Comparison of ENCODE assay signal across 1 cellular context in the genomic region with DNA sequence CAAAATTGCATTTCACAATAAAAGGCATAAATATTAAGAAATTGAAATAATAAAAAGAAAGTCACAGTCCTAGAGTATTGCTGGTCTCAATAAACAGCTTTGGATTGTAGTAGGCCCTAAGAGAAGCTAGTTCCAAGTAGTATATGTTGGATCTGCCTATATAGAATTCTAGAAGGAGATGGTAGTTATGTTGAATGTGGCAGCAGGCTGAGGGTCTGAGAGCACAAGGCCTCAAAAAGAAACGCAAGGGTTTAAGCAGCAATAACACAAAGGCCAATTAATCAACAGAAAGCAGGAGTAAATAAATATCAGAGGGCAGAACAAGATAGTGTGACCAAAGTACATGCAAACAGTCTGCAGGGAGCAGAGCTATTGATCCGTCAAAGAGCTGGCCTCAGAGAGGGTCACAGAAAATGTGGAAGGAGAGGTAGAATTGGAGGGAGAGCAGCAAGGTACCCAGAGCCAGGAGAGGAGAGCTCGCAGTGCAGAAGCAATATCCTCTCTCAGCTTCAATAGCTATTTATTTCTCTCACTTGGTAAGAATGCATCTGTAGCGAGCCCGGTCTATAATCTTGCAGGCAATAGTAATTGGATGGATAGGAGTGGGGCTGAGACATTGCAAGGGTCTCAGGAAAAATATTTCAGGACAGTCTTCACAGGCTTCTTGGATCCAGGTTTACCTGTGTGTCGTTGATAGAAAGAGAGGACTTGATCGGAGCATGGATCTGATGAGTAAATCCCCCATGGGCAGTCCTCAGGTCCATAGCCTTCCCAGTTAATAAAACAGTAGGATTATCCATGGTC.
TF ChIP-seq lines count a peak whose summit lies in the region.

No MANE protein-coding gene starts in this region.

TF ChIP-seq in GM23338, 12 proteins besides CTCF, POLR2A, EP300 and RAD21 (continued from another document):
- TF ChIP-seq, protein P1, sequence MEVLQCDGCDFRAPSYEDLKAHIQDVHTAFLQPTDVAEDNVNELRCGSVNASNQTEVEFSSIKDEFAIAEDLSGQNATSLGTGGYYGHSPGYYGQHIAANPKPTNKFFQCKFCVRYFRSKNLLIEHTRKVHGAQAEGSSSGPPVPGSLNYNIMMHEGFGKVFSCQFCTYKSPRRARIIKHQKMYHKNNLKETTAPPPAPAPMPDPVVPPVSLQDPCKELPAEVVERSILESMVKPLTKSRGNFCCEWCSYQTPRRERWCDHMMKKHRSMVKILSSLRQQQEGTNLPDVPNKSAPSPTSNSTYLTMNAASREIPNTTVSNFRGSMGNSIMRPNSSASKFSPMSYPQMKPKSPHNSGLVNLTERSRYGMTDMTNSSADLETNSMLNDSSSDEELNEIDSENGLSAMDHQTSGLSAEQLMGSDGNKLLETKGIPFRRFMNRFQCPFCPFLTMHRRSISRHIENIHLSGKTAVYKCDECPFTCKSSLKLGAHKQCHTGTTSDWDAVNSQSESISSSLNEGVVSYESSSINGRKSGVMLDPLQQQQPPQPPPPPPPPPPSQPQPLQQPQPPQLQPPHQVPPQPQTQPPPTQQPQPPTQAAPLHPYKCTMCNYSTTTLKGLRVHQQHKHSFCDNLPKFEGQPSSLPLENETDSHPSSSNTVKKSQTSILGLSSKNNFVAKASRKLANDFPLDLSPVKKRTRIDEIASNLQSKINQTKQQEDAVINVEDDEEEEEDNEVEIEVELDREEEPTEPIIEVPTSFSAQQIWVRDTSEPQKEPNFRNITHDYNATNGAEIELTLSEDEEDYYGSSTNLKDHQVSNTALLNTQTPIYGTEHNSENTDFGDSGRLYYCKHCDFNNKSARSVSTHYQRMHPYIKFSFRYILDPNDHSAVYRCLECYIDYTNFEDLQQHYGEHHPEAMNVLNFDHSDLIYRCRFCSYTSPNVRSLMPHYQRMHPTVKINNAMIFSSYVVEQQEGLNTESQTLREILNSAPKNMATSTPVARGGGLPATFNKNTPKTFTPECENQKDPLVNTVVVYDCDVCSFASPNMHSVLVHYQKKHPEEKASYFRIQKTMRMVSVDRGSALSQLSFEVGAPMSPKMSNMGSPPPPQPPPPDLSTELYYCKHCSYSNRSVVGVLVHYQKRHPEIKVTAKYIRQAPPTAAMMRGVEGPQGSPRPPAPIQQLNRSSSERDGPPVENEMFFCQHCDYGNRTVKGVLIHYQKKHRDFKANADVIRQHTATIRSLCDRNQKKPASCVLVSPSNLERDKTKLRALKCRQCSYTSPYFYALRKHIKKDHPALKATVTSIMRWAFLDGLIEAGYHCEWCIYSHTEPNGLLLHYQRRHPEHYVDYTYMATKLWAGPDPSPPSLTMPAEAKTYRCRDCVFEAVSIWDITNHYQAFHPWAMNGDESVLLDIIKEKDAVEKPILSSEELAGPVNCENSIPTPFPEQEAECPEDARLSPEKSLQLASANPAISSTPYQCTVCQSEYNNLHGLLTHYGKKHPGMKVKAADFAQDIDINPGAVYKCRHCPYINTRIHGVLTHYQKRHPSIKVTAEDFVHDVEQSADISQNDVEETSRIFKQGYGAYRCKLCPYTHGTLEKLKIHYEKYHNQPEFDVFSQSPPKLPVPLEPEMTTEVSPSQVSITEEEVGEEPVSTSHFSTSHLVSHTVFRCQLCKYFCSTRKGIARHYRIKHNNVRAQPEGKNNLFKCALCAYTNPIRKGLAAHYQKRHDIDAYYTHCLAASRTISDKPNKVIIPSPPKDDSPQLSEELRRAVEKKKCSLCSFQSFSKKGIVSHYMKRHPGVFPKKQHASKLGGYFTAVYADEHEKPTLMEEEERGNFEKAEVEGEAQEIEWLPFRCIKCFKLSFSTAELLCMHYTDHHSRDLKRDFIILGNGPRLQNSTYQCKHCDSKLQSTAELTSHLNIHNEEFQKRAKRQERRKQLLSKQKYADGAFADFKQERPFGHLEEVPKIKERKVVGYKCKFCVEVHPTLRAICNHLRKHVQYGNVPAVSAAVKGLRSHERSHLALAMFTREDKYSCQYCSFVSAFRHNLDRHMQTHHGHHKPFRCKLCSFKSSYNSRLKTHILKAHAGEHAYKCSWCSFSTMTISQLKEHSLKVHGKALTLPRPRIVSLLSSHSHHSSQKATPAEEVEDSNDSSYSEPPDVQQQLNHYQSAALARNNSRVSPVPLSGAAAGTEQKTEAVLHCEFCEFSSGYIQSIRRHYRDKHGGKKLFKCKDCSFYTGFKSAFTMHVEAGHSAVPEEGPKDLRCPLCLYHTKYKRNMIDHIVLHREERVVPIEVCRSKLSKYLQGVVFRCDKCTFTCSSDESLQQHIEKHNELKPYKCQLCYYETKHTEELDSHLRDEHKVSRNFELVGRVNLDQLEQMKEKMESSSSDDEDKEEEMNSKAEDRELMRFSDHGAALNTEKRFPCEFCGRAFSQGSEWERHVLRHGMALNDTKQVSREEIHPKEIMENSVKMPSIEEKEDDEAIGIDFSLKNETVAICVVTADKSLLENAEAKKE (CRISPR knock-in tag; IDR thresholded peaks at IDR 0.05), result no peak
- TF ChIP-seq ZNF331 (CRISPR knock-in tag; IDR thresholded peaks at IDR 0.05; ENCODE audit: low read depth), result no peak
- TF ChIP-seq STAT1 (IDR thresholded peaks at IDR 0.05; ENCODE audit: unreplicated experiment), result no peak
- TF ChIP-seq POLR2AphosphoS5 (IDR thresholded peaks at IDR 0.05; ENCODE audit: low read depth), result no peak
- TF ChIP-seq, protein P2, sequence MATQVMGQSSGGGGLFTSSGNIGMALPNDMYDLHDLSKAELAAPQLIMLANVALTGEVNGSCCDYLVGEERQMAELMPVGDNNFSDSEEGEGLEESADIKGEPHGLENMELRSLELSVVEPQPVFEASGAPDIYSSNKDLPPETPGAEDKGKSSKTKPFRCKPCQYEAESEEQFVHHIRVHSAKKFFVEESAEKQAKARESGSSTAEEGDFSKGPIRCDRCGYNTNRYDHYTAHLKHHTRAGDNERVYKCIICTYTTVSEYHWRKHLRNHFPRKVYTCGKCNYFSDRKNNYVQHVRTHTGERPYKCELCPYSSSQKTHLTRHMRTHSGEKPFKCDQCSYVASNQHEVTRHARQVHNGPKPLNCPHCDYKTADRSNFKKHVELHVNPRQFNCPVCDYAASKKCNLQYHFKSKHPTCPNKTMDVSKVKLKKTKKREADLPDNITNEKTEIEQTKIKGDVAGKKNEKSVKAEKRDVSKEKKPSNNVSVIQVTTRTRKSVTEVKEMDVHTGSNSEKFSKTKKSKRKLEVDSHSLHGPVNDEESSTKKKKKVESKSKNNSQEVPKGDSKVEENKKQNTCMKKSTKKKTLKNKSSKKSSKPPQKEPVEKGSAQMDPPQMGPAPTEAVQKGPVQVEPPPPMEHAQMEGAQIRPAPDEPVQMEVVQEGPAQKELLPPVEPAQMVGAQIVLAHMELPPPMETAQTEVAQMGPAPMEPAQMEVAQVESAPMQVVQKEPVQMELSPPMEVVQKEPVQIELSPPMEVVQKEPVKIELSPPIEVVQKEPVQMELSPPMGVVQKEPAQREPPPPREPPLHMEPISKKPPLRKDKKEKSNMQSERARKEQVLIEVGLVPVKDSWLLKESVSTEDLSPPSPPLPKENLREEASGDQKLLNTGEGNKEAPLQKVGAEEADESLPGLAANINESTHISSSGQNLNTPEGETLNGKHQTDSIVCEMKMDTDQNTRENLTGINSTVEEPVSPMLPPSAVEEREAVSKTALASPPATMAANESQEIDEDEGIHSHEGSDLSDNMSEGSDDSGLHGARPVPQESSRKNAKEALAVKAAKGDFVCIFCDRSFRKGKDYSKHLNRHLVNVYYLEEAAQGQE (IDR thresholded peaks at IDR 0.05; ENCODE audit: unreplicated experiment), result no peak
- no peak for TF ChIP-seq EZH2 (IDR thresholded peaks at IDR 0.05; ENCODE audit: low read depth, unreplicated experiment)
- no peak for TF ChIP-seq CREB1 (CRISPR knock-in tag; IDR thresholded peaks at IDR 0.05; ENCODE audit: low read depth)
- TF ChIP-seq JUNB (IDR thresholded peaks at IDR 0.05; ENCODE audit: unreplicated experiment), result no peak
